Comparison of ENCODE assay signal across 25 cellular contexts in genomic region chr3:155228636-155229035, GRCh38.
"Had no signal": no experiment of that assay in that cellular context is flagged by ENCODE, and none has a peak within 500 bp of the region (broad histone marks: within the 10 kb centered on the region; RNA-seq: fewer than 3 reads in every experiment).

No MANE protein-coding gene starts in this region.

- H3K9me3 ChIP-seq: lower lobe of right lung, neutrophil, right lobe of liver, thoracic aorta, upper lobe of left lung had no signal

- H3K4me1 Mint-ChIP-seq: natural killer cell, neural crest cell had no signal

- H3K4me1 ChIP-seq: lower lobe of right lung, upper lobe of left lung had no signal

- DNase-seq: effector CD4-positive, alpha-beta T cell; hypothalamus; immature natural killer cell; islet precursor cell; kidney glomerular epithelial cell; left colon; left ventricle myocardium superior; lower lobe of right lung; natural killer cell; right lobe of liver; small intestine; stimulated activated CD4-positive, alpha-beta T cell treated with anti-CD3 and anti-CD28 coated beads, Interleukin-15, amount 100 ng/mL, for 24 hours; stimulated activated CD4-positive, alpha-beta T cell treated with anti-CD3 and anti-CD28 coated beads, Interleukin-2, amount 100 ng/mL, for 48 hours; stimulated activated naive B cell treated with anti-CD40 and anti-IgM and Interleukin-4, amounts not matched to agents 10 μg/mL and 1 μg/mL and 100 μg/mL, for 72 hours; upper lobe of left lung had no signal

- H3K4me3 Mint-ChIP-seq: immature natural killer cell; natural killer cell; neural crest cell; stimulated activated naive B cell treated with anti-CD40 and anti-IgM and Interleukin-4, amounts not matched to agents 10 μg/mL and 1 μg/mL and 100 μg/mL, for 72 hours; stimulated activated naive CD8-positive, alpha-beta T cell treated with anti-CD3 and anti-CD28 coated beads, Interleukin-15, Interleukin-2, amounts not matched to agents 100 ng/mL and 50 ng/mL, for 24 hours had no signal

- H3K9me3 Mint-ChIP-seq: neural crest cell; stimulated activated naive B cell treated with anti-CD40 and anti-IgM and Interleukin-4, amounts not matched to agents 10 μg/mL and 1 μg/mL and 100 μg/mL, for 72 hours; stimulated activated naive CD8-positive, alpha-beta T cell treated with anti-CD3 and anti-CD28 coated beads, Interleukin-15, Interleukin-2, amounts not matched to agents 100 ng/mL and 50 ng/mL, for 24 hours had no signal

- H3K36me3 Mint-ChIP-seq: immature natural killer cell; natural killer cell; stimulated activated naive B cell treated with anti-CD40 and anti-IgM and Interleukin-4, amounts not matched to agents 10 μg/mL and 1 μg/mL and 100 μg/mL, for 72 hours had no signal

- H3K4me3 ChIP-seq: dorsolateral prefrontal cortex, lower lobe of right lung, right lobe of liver, thoracic aorta, tibial nerve, upper lobe of left lung had no signal

- ATAC-seq: left colon; left ventricle myocardium superior; lower lobe of right lung; natural killer cell; right lobe of liver; stimulated activated naive B cell treated with anti-CD40 and anti-IgM and Interleukin-4, amounts not matched to agents 10 μg/mL and 1 μg/mL and 100 μg/mL, for 72 hours had no signal

- H3K27me3 Mint-ChIP-seq: progenitor cell of endocrine pancreas; stimulated activated naive CD8-positive, alpha-beta T cell treated with anti-CD3 and anti-CD28 coated beads, Interleukin-15, Interleukin-2, amounts not matched to agents 100 ng/mL and 50 ng/mL, for 24 hours had no signal

- H3K36me3 ChIP-seq: lower lobe of right lung, neutrophil, right lobe of liver, thoracic aorta, tibial nerve, upper lobe of left lung had no signal

- FAIRE-seq: frontal cortex, small intestine, urothelium cell line had no signal

- H3K27ac Mint-ChIP-seq: immature natural killer cell; natural killer cell; progenitor cell of endocrine pancreas; stimulated activated naive B cell treated with anti-CD40 and anti-IgM and Interleukin-4, amounts not matched to agents 10 μg/mL and 1 μg/mL and 100 μg/mL, for 72 hours; stimulated activated naive CD8-positive, alpha-beta T cell treated with anti-CD3 and anti-CD28 coated beads, Interleukin-15, Interleukin-2, amounts not matched to agents 100 ng/mL and 50 ng/mL, for 24 hours had no signal

- H3K27me3 ChIP-seq: neutrophil, right lobe of liver, tibial nerve, upper lobe of left lung had no signal

- H3K27ac ChIP-seq: dorsolateral prefrontal cortex, lower lobe of right lung, neutrophil, parathyroid adenoma, right lobe of liver, thoracic aorta, tibial nerve, upper lobe of left lung had no signal
